9 cellular contexts compared by ENCODE assay signal in genomic region chr4:164012396-164013027, GRCh38.
A peak's percentile ranks its signal among the peaks of the same experiment; 100 is the strongest.
DNase-seq lines count a peak whose midpoint lies in the region; ATAC-seq and TF ChIP-seq lines count a peak whose summit lies in the region.
"Had no signal": no experiment of that assay in that cellular context is flagged by ENCODE, and none has a peak within 500 bp of the region (broad histone marks: within the 10 kb centered on the region; RNA-seq: fewer than 3 reads in every experiment).

No MANE protein-coding gene starts in this region.

- no peak overlapping the region for H3K4me3 ChIP-seq in MM.1S (ENCODE audit: low read length)

- no peak overlapping the region for H3K9ac ChIP-seq in MM.1S (ENCODE audit: low read length)

- no peaks in the 10 kb centered on the region for H3K36me3 Mint-ChIP-seq in activated CD8-positive, alpha-beta T cell treated with anti-CD3 and anti-CD28 coated beads for 36 hours (ENCODE audit: low read depth)
- no peaks in the 10 kb centered on the region for H3K36me3 Mint-ChIP-seq in nephron (ENCODE audit: low read depth)

- H3F3A ChIP-seq in MM.1S (ENCODE audit: insufficient read depth, low read length), result no peaks in the 10 kb centered on the region

- intact Hi-C loops in activated CD8-positive, alpha-beta T cell treated with anti-CD3 and anti-CD28 coated beads for 36 hours (cut with micrococcal nuclease), result no loop called here

- no peaks in the 10 kb centered on the region for H3K79me2 ChIP-seq in MM.1S (ENCODE audit: low read length)

- H3K9me3 Mint-ChIP-seq in activated CD8-positive, alpha-beta T cell treated with anti-CD3 and anti-CD28 coated beads for 36 hours, result peaks cover 3% of the 10 kb centered on the region
- H3K9me3 Mint-ChIP-seq in nephron, result peaks cover 7% of the 10 kb centered on the region
- H3K9me3 Mint-ChIP-seq: dendritic cell treated with granulocyte-macrophage colony-stimulating factor and Interleukin-4, amounts not matched to agents 40 ng/mL and 50 ng/mL, for 4 days had no signal

- H3K36me3 ChIP-seq in MM.1S (replicated peaks; ENCODE audit: insufficient read depth, low read length), result no peaks in the 10 kb centered on the region

- TF ChIP-seq CTCF in MM.1S (IDR thresholded peaks at IDR 0.05; ENCODE audit: low read length), result peak; percentile 51
- TF ChIP-seq CTCF in activated CD8-positive, alpha-beta T cell treated with anti-CD3 and anti-CD28 coated beads for 36 hours (IDR thresholded peaks at IDR 0.05), result no peak
- TF ChIP-seq CTCF in nephron (IDR thresholded peaks at IDR 0.05; ENCODE audit: unreplicated experiment in 3 of 3), result peak; percentile 62 to 85 (median 73)

- H3K4me1 ChIP-seq in MM.1S (ENCODE audit: low read length), result no peaks in the 10 kb centered on the region

- H3K4me3 Mint-ChIP-seq in activated CD8-positive, alpha-beta T cell treated with anti-CD3 and anti-CD28 coated beads for 36 hours, result no peak overlapping the region
- H3K4me3 Mint-ChIP-seq in nephron, result no peak overlapping the region
- H3K4me3 Mint-ChIP-seq: dendritic cell treated with granulocyte-macrophage colony-stimulating factor and Interleukin-4, amounts not matched to agents 40 ng/mL and 50 ng/mL, for 4 days had no signal

- no peak overlapping the region for H3K4me2 ChIP-seq in MM.1S (ENCODE audit: low read depth, low read length)

- no peak overlapping the region for H2AFZ ChIP-seq in MM.1S (ENCODE audit: low read length)

- H3K27me3 Mint-ChIP-seq in activated CD8-positive, alpha-beta T cell treated with anti-CD3 and anti-CD28 coated beads for 36 hours, result no peaks in the 10 kb centered on the region
- peaks cover 8% of the 10 kb centered on the region for H3K27me3 Mint-ChIP-seq in nephron (ENCODE audit: low read depth)
- H3K27me3 Mint-ChIP-seq: dendritic cell treated with granulocyte-macrophage colony-stimulating factor and Interleukin-4, amounts not matched to agents 40 ng/mL and 50 ng/mL, for 4 days had no signal

- POLR2A ChIA-PET in activated CD8-positive, alpha-beta T cell treated with anti-CD3 and anti-CD28 coated beads for 36 hours (lab: Charles Lee), result no interaction called here

- peak; percentile 64 for ATAC-seq in GM21447 (IDR thresholded peaks at IDR 0.05; ENCODE audit: unreplicated experiment)
- ATAC-seq in activated CD8-positive, alpha-beta T cell treated with anti-CD3 and anti-CD28 coated beads for 36 hours, result no peak

- H3K27me3 ChIP-seq in MM.1S (replicated peaks; ENCODE audit: insufficient read depth, low read length), result no peaks in the 10 kb centered on the region

- H3K27ac ChIP-seq in MM.1S (ENCODE audit: low read length), result no peak overlapping the region

- CTCF ChIA-PET in activated CD8-positive, alpha-beta T cell treated with anti-CD3 and anti-CD28 coated beads for 36 hours (lab: Charles Lee), result no interaction called here

- no peak overlapping the region for H3K27ac Mint-ChIP-seq in activated CD8-positive, alpha-beta T cell treated with anti-CD3 and anti-CD28 coated beads for 36 hours
- H3K27ac Mint-ChIP-seq in nephron, result no peak overlapping the region
- H3K27ac Mint-ChIP-seq: dendritic cell treated with granulocyte-macrophage colony-stimulating factor and Interleukin-4, amounts not matched to agents 40 ng/mL and 50 ng/mL, for 4 days had no signal

- DNase-seq in ELR (ENCODE audit: low read depth) (peak; percentile 50), MM.1S (peak; percentile 33), NCI-H1694 treated with DMSO at 0.1 percent for 48 hours (lab: John Stamatoyannopoulos, UW) (no peak), GDM1 (lab: John Stamatoyannopoulos, UW) (no peak), AML-193 (lab: John Stamatoyannopoulos, UW) (no peak)
- DNase-seq in activated CD8-positive, alpha-beta T cell treated with anti-CD3 and anti-CD28 coated beads for 36 hours, result peak; percentile 9

- H4K20me1 ChIP-seq in MM.1S (ENCODE audit: insufficient read depth, low read length), result no peaks in the 10 kb centered on the region

- H3K9me3 ChIP-seq in MM.1S (replicated peaks; ENCODE audit: insufficient read depth, low read length), result no peaks in the 10 kb centered on the region

- H3K9me2 ChIP-seq in MM.1S (replicated peaks; ENCODE audit: insufficient read depth, low read length), result no peaks in the 10 kb centered on the region

- H3K4me1 Mint-ChIP-seq in activated CD8-positive, alpha-beta T cell treated with anti-CD3 and anti-CD28 coated beads for 36 hours (ENCODE audit: low read depth), result no peaks in the 10 kb centered on the region
- no peaks in the 10 kb centered on the region for H3K4me1 Mint-ChIP-seq in nephron

Comparison
In these comparisons a context has a peak if more than half of its experiments do, and no peak if none do; other contexts are left out.
1. DNase-seq: peak in ELR (single experiment), MM.1S (single experiment) and activated CD8-positive, alpha-beta T cell treated with anti-CD3 and anti-CD28 coated beads for 36 hours (single experiment); none in NCI-H1694 treated with DMSO at 0.1 percent for 48 hours (single experiment), GDM1 (single experiment) and AML-193 (0 of 2).